Comparison of ENCODE assay signal across 8 cellular contexts in the genomic region with DNA sequence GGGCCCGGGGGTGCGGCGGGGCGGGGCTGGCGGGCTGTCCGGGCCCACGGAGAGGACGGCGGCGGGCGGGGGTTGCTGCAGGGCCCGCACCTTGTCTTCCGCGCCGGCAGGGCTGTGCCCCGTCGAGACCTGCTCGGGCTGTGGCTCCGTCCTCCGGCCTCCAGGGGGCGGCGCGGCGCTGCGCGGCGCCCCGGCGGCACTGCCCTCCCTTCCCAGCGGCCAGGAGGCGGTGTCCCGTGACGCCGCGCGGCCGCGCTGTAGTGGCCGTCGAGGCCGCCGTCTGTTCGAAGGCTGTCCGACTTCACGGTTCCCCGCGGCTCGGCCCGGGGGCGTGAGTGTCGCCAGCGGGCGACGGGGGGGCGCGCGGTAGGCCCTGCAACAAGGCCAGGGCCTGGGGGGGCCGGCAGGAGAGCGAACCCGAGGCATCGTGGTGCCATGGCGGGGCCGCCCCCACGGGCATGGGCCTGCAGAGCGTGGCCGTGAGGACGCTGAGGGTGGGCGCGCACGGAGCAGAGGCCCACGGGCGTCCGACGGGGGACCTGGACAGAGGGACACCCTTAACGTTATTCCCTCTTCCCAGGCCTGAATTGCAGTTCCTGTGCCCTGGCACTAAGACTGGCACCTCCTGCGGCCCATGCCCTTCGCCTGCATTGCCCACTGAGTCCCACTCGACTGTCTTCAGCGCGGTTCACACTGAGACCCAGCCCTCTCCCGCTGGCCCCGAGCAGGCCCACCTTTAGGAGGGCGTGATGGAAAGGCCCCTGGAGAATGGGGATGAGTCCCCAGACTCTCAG. TPM values are rescaled to one million over a fixed set of nuclear protein-coding genes. Genes with fewer than 3 reads are reported as not detected.
DNase-seq lines count a peak whose midpoint lies in the region; ATAC-seq and TF ChIP-seq lines count a peak whose summit lies in the region.

A gene with protein sequence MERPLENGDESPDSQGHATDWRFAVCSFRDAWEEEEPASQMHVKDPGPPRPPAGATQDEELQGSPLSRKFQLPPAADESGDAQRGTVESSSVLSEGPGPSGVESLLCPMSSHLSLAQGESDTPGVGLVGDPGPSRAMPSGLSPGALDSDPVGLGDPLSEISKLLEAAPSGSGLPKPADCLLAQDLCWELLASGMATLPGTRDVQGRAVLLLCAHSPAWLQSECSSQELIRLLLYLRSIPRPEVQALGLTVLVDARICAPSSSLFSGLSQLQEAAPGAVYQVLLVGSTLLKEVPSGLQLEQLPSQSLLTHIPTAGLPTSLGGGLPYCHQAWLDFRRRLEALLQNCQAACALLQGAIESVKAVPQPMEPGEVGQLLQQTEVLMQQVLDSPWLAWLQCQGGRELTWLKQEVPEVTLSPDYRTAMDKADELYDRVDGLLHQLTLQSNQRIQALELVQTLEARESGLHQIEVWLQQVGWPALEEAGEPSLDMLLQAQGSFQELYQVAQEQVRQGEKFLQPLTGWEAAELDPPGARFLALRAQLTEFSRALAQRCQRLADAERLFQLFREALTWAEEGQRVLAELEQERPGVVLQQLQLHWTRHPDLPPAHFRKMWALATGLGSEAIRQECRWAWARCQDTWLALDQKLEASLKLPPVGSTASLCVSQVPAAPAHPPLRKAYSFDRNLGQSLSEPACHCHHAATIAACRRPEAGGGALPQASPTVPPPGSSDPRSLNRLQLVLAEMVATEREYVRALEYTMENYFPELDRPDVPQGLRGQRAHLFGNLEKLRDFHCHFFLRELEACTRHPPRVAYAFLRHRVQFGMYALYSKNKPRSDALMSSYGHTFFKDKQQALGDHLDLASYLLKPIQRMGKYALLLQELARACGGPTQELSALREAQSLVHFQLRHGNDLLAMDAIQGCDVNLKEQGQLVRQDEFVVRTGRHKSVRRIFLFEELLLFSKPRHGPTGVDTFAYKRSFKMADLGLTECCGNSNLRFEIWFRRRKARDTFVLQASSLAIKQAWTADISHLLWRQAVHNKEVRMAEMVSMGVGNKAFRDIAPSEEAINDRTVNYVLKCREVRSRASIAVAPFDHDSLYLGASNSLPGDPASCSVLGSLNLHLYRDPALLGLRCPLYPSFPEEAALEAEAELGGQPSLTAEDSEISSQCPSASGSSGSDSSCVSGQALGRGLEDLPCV (plus strand): TSS at position 237 of the 794 bp plus-strand sequence. CDS start 513 bp downstream, at position 750.

- peak within 1 kb of the TSS; percentile 78 for H3K4me3 Mint-ChIP-seq in activated CD4-positive, alpha-beta T cell treated with anti-CD3 and anti-CD28 coated beads, Interleukin-2, amount 10 ng/mL, durations not matched to agents 7 days and 5 days

- H3K27me3 ChIP-seq in ectodermal cell (ENCODE audit: control insufficient read depth, insufficient read depth, low read length, poor library complexity, severe bottlenecking): peaks cover 21% of the 10 kb centered on the region
- no peaks in the 10 kb centered on the region for H3K27me3 ChIP-seq in lung (ENCODE audit: control insufficient read depth, insufficient read depth)

- 34% methylated on average over 83 of the region's 83 CpGs for WGBS in ectodermal cell, 2 experiments
- WGBS in lung, 2 donors: 23 to 44% methylated on average over 48 to 83 of the region's 83 CpGs

- H3K4me1 ChIP-seq in ectodermal cell (ENCODE audit: control insufficient read depth, insufficient read depth, low read length): no peaks in the 10 kb centered on the region
- H3K4me1 ChIP-seq in lung (ENCODE audit: control insufficient read depth in 2 of 2, insufficient read depth in 2 of 2, low read length in 2 of 2): peaks cover 0 to 22% of the 10 kb centered on the region in 2 donors

- ATAC-seq in GM18498 (IDR thresholded peaks at IDR 0.05; ENCODE audit: unreplicated experiment) (peak; percentile 90), HG03097 (IDR thresholded peaks at IDR 0.05; ENCODE audit: low FRiP score, unreplicated experiment) (peak; percentile 59), lung (ENCODE audit: insufficient read depth, low FRiP score) (peak; percentile 91)

- H3K4me1 Mint-ChIP-seq in activated CD4-positive, alpha-beta T cell treated with anti-CD3 and anti-CD28 coated beads, Interleukin-2, amount 10 ng/mL, durations not matched to agents 7 days and 5 days: peaks cover 17% of the 10 kb centered on the region

- no peaks in the 10 kb centered on the region for H3K27me3 Mint-ChIP-seq in activated CD4-positive, alpha-beta T cell treated with anti-CD3 and anti-CD28 coated beads, Interleukin-2, amount 10 ng/mL, durations not matched to agents 7 days and 5 days

- POLR2A ChIA-PET in activated CD4-positive, alpha-beta T cell treated with anti-CD3 and anti-CD28 coated beads, Interleukin-2, amount 10 ng/mL, durations not matched to agents 7 days and 5 days (lab: Charles Lee): no interaction called here

- no peaks in the 10 kb centered on the region for H3K9me3 Mint-ChIP-seq in activated CD4-positive, alpha-beta T cell treated with anti-CD3 and anti-CD28 coated beads, Interleukin-2, amount 10 ng/mL, durations not matched to agents 7 days and 5 days

- H3K27ac ChIP-seq in ectodermal cell (ENCODE audit: insufficient read depth, low read depth, low read length, poor library complexity, severe bottlenecking): no peak within 1 kb of the TSS
- H3K27ac ChIP-seq in lung (ENCODE audit: low read depth in 1 of 2, low read length in 1 of 2): peak within 1 kb of the TSS in 1 of 2 donors; percentile 55

- H3K36me3 ChIP-seq in ectodermal cell (ENCODE audit: control insufficient read depth, insufficient read depth, low read length) (no peaks in the 10 kb centered on the region), lung (ENCODE audit: control insufficient read depth in 2 of 2, insufficient read depth in 2 of 2, low read length in 2 of 2) (peaks cover 0 to 6% of the 10 kb centered on the region in 2 donors)

- peak within 1 kb of the TSS; percentile 89 for H3K27ac Mint-ChIP-seq in activated CD4-positive, alpha-beta T cell treated with anti-CD3 and anti-CD28 coated beads, Interleukin-2, amount 10 ng/mL, durations not matched to agents 7 days and 5 days

- DNase-seq in 8988T: peak; percentile 99
- peak; percentile 82 for DNase-seq in NCI-H460 (ENCODE audit: extremely low read depth, low read depth)
- DNase-seq in activated CD4-positive, alpha-beta T cell treated with anti-CD3 and anti-CD28 coated beads, Interleukin-2, amount 10 ng/mL, durations not matched to agents 7 days and 5 days: peak; percentile 85
- DNase-seq in lung (ENCODE audit: low spot score): peak; percentile 76
- DNase-seq in stimulated activated CD8-positive, alpha-beta memory T cell treated with anti-CD3 and anti-CD28 coated beads, Interleukin-12 subunit alpha, Interleukin-12 subunit beta, amount 100 ng/mL, for 24 hours (ENCODE audit: extremely low read depth): peak; percentile 53

- CTCF ChIA-PET in activated CD4-positive, alpha-beta T cell treated with anti-CD3 and anti-CD28 coated beads, Interleukin-2, amount 10 ng/mL, durations not matched to agents 7 days and 5 days (lab: Charles Lee): interaction anchor here (0.6 to 1.7 kb wide), 8 partner anchors 9 to 354 kb away, joined by 3 to 10 read pairs (median 5); partner anchors contain the start of genes KCTD19 and LRRC36

- H3K36me3 Mint-ChIP-seq in activated CD4-positive, alpha-beta T cell treated with anti-CD3 and anti-CD28 coated beads, Interleukin-2, amount 10 ng/mL, durations not matched to agents 7 days and 5 days (ENCODE audit: low read depth): peaks cover 13% of the 10 kb centered on the region

- H3K9me3 ChIP-seq in ectodermal cell (ENCODE audit: control insufficient read depth, low read length): no peaks in the 10 kb centered on the region
- no peaks in the 10 kb centered on the region for H3K9me3 ChIP-seq in lung (ENCODE audit: control insufficient read depth in 2 of 2, insufficient read depth in 1 of 2, low read length in 1 of 2)

- peak; percentile 62 for TF ChIP-seq CTCF in lung (IDR thresholded peaks at IDR 0.05; ENCODE audit: control extremely low read depth, extremely low read depth)

- peak within 1 kb of the TSS; percentile 29 for H3K4me3 ChIP-seq in ectodermal cell (ENCODE audit: insufficient read depth, low read depth, low read length)
- H3K4me3 ChIP-seq in lung: peak within 1 kb of the TSS; percentile 37

RNA-seq across cellular contexts. Expression of the gene that starts here (rescaled TPM):
- total RNA-seq in NCI-H460 (2014; rRNA removed; shearing (Covaris generic)): 7.1 and 9.1 TPM in 2 replicates
- 60.7 and 127 TPM in 2 replicates for polyA plus RNA-seq in NCI-H460 (2014; cell fraction: nucleus; rRNA removed)
- 10 to 100 TPM; 15.7 TPM for total RNA-seq in activated CD4-positive, alpha-beta T cell treated with anti-CD3 and anti-CD28 coated beads, Interleukin-2, amount 10 ng/mL, durations not matched to agents 7 days and 5 days
- 6.3 TPM for polyA plus RNA-seq in ectodermal cell (2013, experiment 1 of 4)
- 10.4 TPM for polyA plus RNA-seq in ectodermal cell (2013, experiment 2 of 4)
- 5.7 TPM for polyA plus RNA-seq in ectodermal cell (2013, experiment 3 of 4)
- polyA plus RNA-seq in ectodermal cell (2013, experiment 4 of 4): 9.2 TPM
- total RNA-seq in lung: 10 to 100 TPM; 14.6 to 26.9 TPM
- 10 to 100 TPM in 1 of 2 donors, 1 to 10 TPM in 1; 9.0 to 19.5 TPM for polyA plus RNA-seq in lung
